8 cellular contexts compared by ENCODE assay signal in genomic region chr13:102597029-102598015, GRCh38. TPM values are rescaled to one million over a fixed set of nuclear protein-coding genes. Genes with fewer than 3 reads are reported as not detected.
DNase-seq lines count a peak whose midpoint lies in the region; ATAC-seq and TF ChIP-seq lines count a peak whose summit lies in the region.

No MANE protein-coding gene starts in this region.

- H2BK5ac ChIP-seq in IMR-90 (ENCODE audit: low read depth, low read length, poor library complexity, severe bottlenecking) (peak overlapping the region; percentile 65), mesendoderm (ENCODE audit: low read length) (no peak overlapping the region)

- H3K9me3 ChIP-seq in IMR-90 (ENCODE audit: control insufficient read depth, insufficient read depth, low read length) (no peaks in the 10 kb centered on the region), thymus (ENCODE audit: control insufficient read depth) (no peaks in the 10 kb centered on the region)
- no peaks in the 10 kb centered on the region for H3K9me3 ChIP-seq in effector memory CD4-positive, alpha-beta T cell (ENCODE audit: control insufficient read depth, low read length)

- in situ Hi-C loops in IMR-90 (cut with MboI; ENCODE audit: low sequenced_read_pairs): loop anchor here (5.0 kb wide), 1 partner anchor 250 kb away; the partner anchor contains the start of gene ERCC5

- peak overlapping the region; percentile 96 for H3K4me2 ChIP-seq in IMR-90 (ENCODE audit: low read depth, low read length)
- H3K4me2 ChIP-seq in mesendoderm (ENCODE audit: low read length): peak overlapping the region; percentile 54

- H3K79me1 ChIP-seq in IMR-90 (ENCODE audit: low read depth in 1 of 2, low read length in 2 of 2) (peaks cover 5 to 23% of the 10 kb centered on the region in 2 experiments), mesendoderm (ENCODE audit: low read length) (peaks cover 6% of the 10 kb centered on the region)

- H3K4me1 ChIP-seq in IMR-90 (ENCODE audit: control insufficient read depth, insufficient read depth, low read length) (0 out of 2 replicates have a peak, but pooled peaks cover 3% of the 10 kb centered on the region), mesendoderm (ENCODE audit: control insufficient read depth, low read depth, low read length) (peaks cover 6% of the 10 kb centered on the region), thymus (ENCODE audit: control insufficient read depth, insufficient read depth, low read length) (peaks cover 8% of the 10 kb centered on the region)
- H3K4me1 ChIP-seq in effector memory CD4-positive, alpha-beta T cell (ENCODE audit: control insufficient read depth, insufficient read depth, low read length, poor library complexity, severe bottlenecking): peaks cover 25% of the 10 kb centered on the region

- H2AK5ac ChIP-seq in IMR-90 (ENCODE audit: low read depth, low read length): 0 out of 2 replicates have a peak overlapping the region, but pooled peaks have one; percentile 12
- no peak overlapping the region for H2AK5ac ChIP-seq in mesendoderm (ENCODE audit: low read length)

- POLR2A ChIA-PET in IMR-90 (lab: Charles Lee; ENCODE audit: unreplicated experiment): interaction anchor here (0.6 kb wide), 1 partner anchor 937 kb away, joined by 3 read pairs; no protein-coding TSS in a partner anchor

- no peak overlapping the region for H2BK20ac ChIP-seq in IMR-90 (ENCODE audit: low read depth, low read length)

- intact Hi-C loops in IMR-90 (cut with micrococcal nuclease): loop anchor here (1.0 to 5.0 kb wide), 3 partner anchors 130 to 203 kb away; partner anchors contain the start of gene TEX30

- H2AFZ ChIP-seq in IMR-90 (replicated peaks; ENCODE audit: low read length, poor library complexity): peak overlapping the region; percentile 91

- H3K9me1 ChIP-seq in IMR-90 (ENCODE audit: insufficient read depth, low read length): peaks cover 3% of the 10 kb centered on the region; the same call in 1 of the 2 replicates

- no TSS peak for BruUV-seq in IMR-90 (replicated peaks; lab: Mats Ljungman, UMichigan)

- peak overlapping the region; percentile 75 for H3K4me3 ChIP-seq in GM06990 (replicated peaks; ENCODE audit: low read depth, low read length)
- H3K4me3 ChIP-seq in IMR-90 (ENCODE audit: insufficient read depth, low read depth, low read length): peak overlapping the region; percentile 80
- H3K4me3 ChIP-seq in effector memory CD4-positive, alpha-beta T cell (ENCODE audit: insufficient read depth, low read depth, low read length, poor library complexity, severe bottlenecking): peak overlapping the region; percentile 88
- H3K4me3 ChIP-seq in mesendoderm (ENCODE audit: low read length): peak overlapping the region; percentile 95
- peak overlapping the region; percentile 79 for H3K4me3 ChIP-seq in thymus (ENCODE audit: low read length)

- H2AK9ac ChIP-seq in IMR-90 (replicated peaks; ENCODE audit: low read depth, low read length, poor library complexity): peak overlapping the region; percentile 95

- H3K23ac ChIP-seq in IMR-90 (ENCODE audit: low read depth, low read length) (peak overlapping the region; percentile 64), mesendoderm (ENCODE audit: low read length) (peak overlapping the region; percentile 60)

- ATAC-seq in GM21529 (IDR thresholded peaks at IDR 0.05; ENCODE audit: unreplicated experiment) (peak; percentile 32), IMR-90 (ENCODE audit: low read depth) (peak; percentile 2)

- H3K56ac ChIP-seq in IMR-90 (ENCODE audit: extremely low read depth, insufficient read depth, low read length) (peak overlapping the region; percentile 87; the same call in 1 of the 2 replicates), mesendoderm (ENCODE audit: low read length) (peak overlapping the region; percentile 94)

- peaks cover 42% of the 10 kb centered on the region for H3K79me2 ChIP-seq in mesendoderm (ENCODE audit: control insufficient read depth, insufficient read depth, low read length)

- peak overlapping the region; percentile 8; the same call in 1 of the 2 replicates for H4K91ac ChIP-seq in IMR-90 (ENCODE audit: insufficient read depth, low read depth, low read length)

- H3K4ac ChIP-seq in IMR-90 (ENCODE audit: low read depth, low read length): peak overlapping the region; percentile 63; the same call in 1 of the 2 replicates
- H3K4ac ChIP-seq in mesendoderm (ENCODE audit: low read depth, low read length): no peak overlapping the region

- H3K18ac ChIP-seq in IMR-90 (ENCODE audit: low read depth, low read length): peak overlapping the region; percentile 42; the same call in 1 of the 2 replicates
- H3K18ac ChIP-seq in mesendoderm (ENCODE audit: low read length): peak overlapping the region; percentile 69

- no peak for TF ChIP-seq RAD21 in IMR-90 (IDR thresholded peaks at IDR 0.05; ENCODE audit: low read length)

- no peaks in the 10 kb centered on the region for H3K27me3 ChIP-seq in GM06990 (replicated peaks; ENCODE audit: control insufficient read depth, insufficient read depth, low read length)
- no peaks in the 10 kb centered on the region for H3K27me3 ChIP-seq in IMR-90 (ENCODE audit: control insufficient read depth, insufficient read depth, low read length)
- H3K27me3 ChIP-seq in effector memory CD4-positive, alpha-beta T cell (replicated peaks; ENCODE audit: control insufficient read depth, insufficient read depth, low read length, poor library complexity, severe bottlenecking): no peaks in the 10 kb centered on the region
- H3K27me3 ChIP-seq in mesendoderm (ENCODE audit: insufficient read depth, low read length, poor library complexity): no peaks in the 10 kb centered on the region
- no peaks in the 10 kb centered on the region for H3K27me3 ChIP-seq in thymus (ENCODE audit: control insufficient read depth, insufficient read depth)

- peak overlapping the region; percentile 36; the same call in 1 of the 2 replicates for H4K5ac ChIP-seq in IMR-90 (ENCODE audit: low read depth, low read length)
- H4K5ac ChIP-seq in mesendoderm (ENCODE audit: low read length): no peak overlapping the region

- peak overlapping the region; percentile 16; the same call in 1 of the 2 replicates for H2BK120ac ChIP-seq in IMR-90 (ENCODE audit: low read depth, low read length)
- peak overlapping the region; percentile 0 for H2BK120ac ChIP-seq in mesendoderm (ENCODE audit: low read depth, low read length)

- TF ChIP-seq CTCF in GM06990 (IDR thresholded peaks at IDR 0.05; ENCODE audit: insufficient read depth, low read length, poor library complexity, severe bottlenecking): no peak
- no peak for TF ChIP-seq CTCF in IMR-90 (conservative IDR thresholded peaks at IDR 0.05; ENCODE audit: low read depth, low read length)
- TF ChIP-seq CTCF in VCaP (conservative IDR thresholded peaks at IDR 0.05): no peak

- H4K20me1 ChIP-seq in IMR-90 (ENCODE audit: insufficient read depth, low read length): peaks cover 29% of the 10 kb centered on the region

- TF ChIP-seq POLR2A in IMR-90 (IDR thresholded peaks at IDR 0.05; ENCODE audit: low read depth, low read length): no peak

- peak overlapping the region; percentile 92 for H3K9ac ChIP-seq in IMR-90 (ENCODE audit: low read depth, low read length)
- H3K9ac ChIP-seq in mesendoderm (ENCODE audit: low read length): peak overlapping the region; percentile 95

- dilution Hi-C loops in IMR-90 (cut with HindIII; ENCODE audit: low sequenced_read_pairs, unreplicated experiment): no loop called here

- no peak overlapping the region; a peak in 1 of 4 replicates for H4K8ac ChIP-seq in IMR-90 (ENCODE audit: low read depth in 2 of 2, low read length in 2 of 2)
- H4K8ac ChIP-seq in mesendoderm (ENCODE audit: low read depth, low read length): no peak overlapping the region

- H3K27ac ChIP-seq in IMR-90 (ENCODE audit: insufficient read depth, low read length): peak overlapping the region; percentile 84
- H3K27ac ChIP-seq in VCaP: peak overlapping the region; percentile 92
- peak overlapping the region; percentile 97 for H3K27ac ChIP-seq in effector memory CD4-positive, alpha-beta T cell (ENCODE audit: insufficient read depth, low read length, poor library complexity, severe bottlenecking)
- peak overlapping the region; percentile 51 for H3K27ac ChIP-seq in mesendoderm (ENCODE audit: low read depth, low read length)
- H3K27ac ChIP-seq in thymus (ENCODE audit: low read depth): peak overlapping the region; percentile 100

- CTCF ChIA-PET in IMR-90 (lab: Yijun Ruan, JAX): interaction anchor here (0.6 to 0.7 kb wide), 2 partner anchors 250 to 267 kb away, joined by 3 read pairs; no protein-coding TSS in a partner anchor

- DNase-seq in GM06990 (ENCODE audit: extremely low read depth, insufficient read length): peak; percentile 50
- peak; percentile 52 for DNase-seq in IMR-90
- DNase-seq in effector memory CD4-positive, alpha-beta T cell: peak in 1 of 3 donors; percentile 6
- DNase-seq in mesendoderm: peak; percentile 35
- no peak for DNase-seq in NK-92 (lab: John Stamatoyannopoulos, UW; ENCODE audit: unreplicated experiment)

- 0 out of 2 replicates have a peak overlapping the region, but pooled peaks have one; percentile 29 for H3K14ac ChIP-seq in IMR-90 (replicated peaks; ENCODE audit: low read depth, low read length)

- H3K36me3 ChIP-seq in GM06990 (ENCODE audit: control insufficient read depth, insufficient read depth, low read length) (peaks cover 1% of the 10 kb centered on the region; the same call in 1 of the 2 replicates), IMR-90 (ENCODE audit: control insufficient read depth, insufficient read depth, low read length) (no peaks in the 10 kb centered on the region), mesendoderm (ENCODE audit: control insufficient read depth, insufficient read depth, low read length) (no peaks in the 10 kb centered on the region), thymus (ENCODE audit: control insufficient read depth, insufficient read depth) (no peaks in the 10 kb centered on the region)
- no peaks in the 10 kb centered on the region for H3K36me3 ChIP-seq in effector memory CD4-positive, alpha-beta T cell (ENCODE audit: control insufficient read depth, insufficient read depth, low read length)

- no peak overlapping the region; the same call in 2 of the 3 replicates for H2BK15ac ChIP-seq in IMR-90 (ENCODE audit: low read depth, low read length)
- no peak overlapping the region for H2BK15ac ChIP-seq in mesendoderm (replicated peaks; ENCODE audit: low read depth)

- WGBS in IMR-90 (ENCODE audit: extremely low coverage in 2 of 2, insufficient read length in 1 of 2), 2 experiments: 1% methylated on average over 15 of the region's 70 CpGs; no CpG with 5 or more reads in 1 of the 2 experiments
- WGBS in mesendoderm (ENCODE audit: extremely low coverage, insufficient coverage, low lambda C conversion rate): no CpG with 5 or more reads among the region's 70 CpGs
- under 1% methylated on average over 70 of the region's 70 CpGs for WGBS in thymus

TF ChIP-seq in IMR-90, 13 proteins besides CTCF, POLR2A, EP300 and RAD21 (continues in another document):
- 0 out of 2 replicates have a peak, but pooled peaks have one; percentile 33 for TF ChIP-seq MXI1 (IDR thresholded peaks at IDR 0.05; ENCODE audit: borderline replicate concordance, low read depth, low read length)

RNA-seq across cellular contexts. Expression of gene TPP2, which starts 0.5 kb away (rescaled TPM):
- total RNA-seq in IMR-90 (2012; rRNA removed): 52.9 and 62.2 TPM in 2 replicates
- 19.6 and 27.6 TPM in 2 replicates for polyA plus RNA-seq in IMR-90 (2012; rRNA removed)
- 3.5 and 4.6 TPM in 2 replicates for polyA plus RNA-seq in IMR-90 (2012; cell fraction: cytosol; rRNA removed)
- 5.1 and 37.7 TPM in 2 replicates for polyA plus RNA-seq in IMR-90 (2012; cell fraction: nucleus; rRNA removed; ENCODE audit: low replicate concordance)
- polyA plus RNA-seq in mesendoderm (2013, experiment 1 of 2): 50.0 TPM
- polyA plus RNA-seq in mesendoderm (2013, experiment 2 of 2): 51.3 TPM
- polyA plus RNA-seq in thymus: 43.4 TPM
